18 cellular contexts compared by ENCODE assay signal in genomic region chr12:94165670-94166069, GRCh38. TPM values are rescaled to one million over a fixed set of nuclear protein-coding genes. Genes with fewer than 3 reads are reported as not detected.
DNase-seq lines count a peak whose midpoint lies in the region; ATAC-seq and TF ChIP-seq lines count a peak whose summit lies in the region.
"Had no signal": no experiment of that assay in that cellular context is flagged by ENCODE, and none has a peak within 500 bp of the region (broad histone marks: within the 10 kb centered on the region; RNA-seq: fewer than 3 reads in every experiment).

No MANE protein-coding gene starts in this region.

- no peaks in the 10 kb centered on the region for H3K36me3 ChIP-seq in HUES48 (ENCODE audit: control insufficient read depth, insufficient read depth, low read length)
- H3K36me3 ChIP-seq in iPS-18a (ENCODE audit: control insufficient read depth, low read depth, low read length): no peaks in the 10 kb centered on the region
- H3K36me3 ChIP-seq: BLaER1, HAP-1 had no signal

- H3K36me3 Mint-ChIP-seq in brain (peaks cover 20% of the 10 kb centered on the region), neural crest cell (ENCODE audit: low read depth) (no peaks in the 10 kb centered on the region)

- H3K27ac Mint-ChIP-seq in brain (peak overlapping the region; percentile 77 to 95 (median 87)), neural crest cell (ENCODE audit: unreplicated experiment) (peak overlapping the region; percentile 60)

- H3K27me3 Mint-ChIP-seq in brain (peaks cover 6% of the 10 kb centered on the region), neural crest cell (ENCODE audit: low read depth) (peaks cover 2% of the 10 kb centered on the region)
- H3K27me3 Mint-ChIP-seq: CD8-positive, alpha-beta memory T cell had no signal

- H3K9me3 ChIP-seq in HUES48 (ENCODE audit: control insufficient read depth, insufficient read depth, low read length): no peaks in the 10 kb centered on the region
- H3K9me3 ChIP-seq in iPS-18a (ENCODE audit: control insufficient read depth, low read depth, low read length): no peaks in the 10 kb centered on the region
- H3K9me3 ChIP-seq: BLaER1, Caco-2, HAP-1 had no signal

- H3K27me3 ChIP-seq in HUES48 (ENCODE audit: control insufficient read depth, insufficient read depth, low read length) (peaks cover 91% of the 10 kb centered on the region), iPS-18a (ENCODE audit: control insufficient read depth, insufficient read depth, low read length) (peaks cover 82% of the 10 kb centered on the region)
- H3K27me3 ChIP-seq: BLaER1 had no signal

- no peak for ATAC-seq in GM21737 (IDR thresholded peaks at IDR 0.05; ENCODE audit: unreplicated experiment)
- ATAC-seq in GM18520 (IDR thresholded peaks at IDR 0.05; ENCODE audit: unreplicated experiment): no peak
- ATAC-seq: HepG2 had no signal

- DNase-seq in neural crest cell (ENCODE audit: low read depth, low spot score) (no peak), GM20000 (ENCODE audit: low spot score) (no peak), T-helper 1 cell (no peak)
- DNase-seq: 8988T; AML-193; Caco-2; CD8-positive, alpha-beta memory T cell; DND-41; GDM1; GOT3 had no signal

- H3K4me1 Mint-ChIP-seq in brain: peaks cover 46% of the 10 kb centered on the region
- H3K4me1 Mint-ChIP-seq in neural crest cell: peaks cover 44% of the 10 kb centered on the region

- H3K9ac ChIP-seq in HUES48 (ENCODE audit: low read depth, low read length) (no peak overlapping the region), iPS-18a (ENCODE audit: low read length) (no peak overlapping the region)
- H3K9ac ChIP-seq: BLaER1 had no signal

- H3K4me3 Mint-ChIP-seq in brain (peak overlapping the region in 3 of 5 experiments; percentile 75 to 81 (median 79)), neural crest cell (peak overlapping the region; percentile 45)
- H3K4me3 Mint-ChIP-seq: CD8-positive, alpha-beta memory T cell had no signal

- TF ChIP-seq CTCF in brain (conservative IDR thresholded peaks at IDR 0.05) (no peak), neural crest cell (conservative IDR thresholded peaks at IDR 0.05) (no peak), GM20000 (IDR thresholded peaks at IDR 0.05; ENCODE audit: extremely low read depth, missing control alignments) (no peak)

- peaks cover 30% of the 10 kb centered on the region for H3K4me1 ChIP-seq in HUES48 (ENCODE audit: control insufficient read depth, insufficient read depth, low read length)
- peaks cover 23% of the 10 kb centered on the region for H3K4me1 ChIP-seq in iPS-18a (ENCODE audit: control insufficient read depth, low read depth, low read length)

- 0 out of 2 replicates have a peak overlapping the region, but pooled peaks have one; percentile 11 for H3K4me3 ChIP-seq in HUES48 (ENCODE audit: low read depth, low read length)
- peak overlapping the region; percentile 18 for H3K4me3 ChIP-seq in iPS-18a (ENCODE audit: low read length)
- H3K4me3 ChIP-seq: BLaER1, HAP-1 had no signal

- no peak overlapping the region for H3K27ac ChIP-seq in HUES48 (ENCODE audit: low read depth, low read length)
- H3K27ac ChIP-seq in iPS-18a (ENCODE audit: low read length): no peak overlapping the region
- H3K27ac ChIP-seq: BLaER1 had no signal

- peaks cover 0 to 6% (median 0%) of the 10 kb centered on the region in 5 experiments for H3K9me3 Mint-ChIP-seq in brain
- H3K9me3 Mint-ChIP-seq in neural crest cell: no peaks in the 10 kb centered on the region
- H3K9me3 Mint-ChIP-seq: CD8-positive, alpha-beta memory T cell had no signal

RNA-seq across cellular contexts. Expression of gene PLXNC1, which starts 17.3 kb away (rescaled TPM):
- 2.2 TPM for polyA plus RNA-seq in brain (ENCODE audit: insufficient read depth, low read depth, low replicate concordance)
- total RNA-seq in neural crest cell: 4.3 and 5.8 TPM in 2 replicates
